17 cellular contexts compared by ENCODE assay signal in the genomic region with DNA sequence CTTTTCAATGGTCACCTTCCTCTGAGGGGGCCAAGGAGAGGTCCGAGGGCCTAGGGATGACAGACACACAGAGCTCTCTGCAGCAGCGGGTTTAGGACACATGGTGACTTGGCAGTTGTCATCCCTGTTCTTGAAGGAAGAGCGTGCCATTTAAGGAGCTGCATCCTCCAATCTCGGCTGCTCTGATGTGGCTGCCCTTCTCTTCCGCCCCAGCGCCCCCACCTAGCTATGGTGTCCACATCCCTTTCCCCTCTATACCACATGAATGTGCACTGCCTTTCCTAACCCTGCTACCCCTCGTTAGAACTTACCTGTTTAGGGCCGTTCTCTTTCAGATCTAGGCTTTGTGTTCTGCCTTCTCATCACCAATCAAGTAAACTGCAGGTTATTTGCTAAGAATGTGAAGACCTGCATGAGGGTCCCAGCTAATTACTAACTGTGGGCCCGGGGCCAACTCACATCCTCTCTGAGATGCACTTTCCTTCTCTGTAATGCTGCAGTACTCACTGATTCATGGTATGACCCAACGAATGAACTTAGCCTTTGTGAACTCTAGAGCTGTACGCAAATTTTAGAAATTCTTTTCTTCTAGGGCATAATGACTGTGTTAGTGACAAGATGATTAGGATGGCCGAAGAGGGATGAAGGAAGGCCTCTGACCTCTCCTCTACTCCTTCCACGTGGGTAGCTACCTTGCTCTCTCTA. TPM values are rescaled to one million over a fixed set of nuclear protein-coding genes. Genes with fewer than 3 reads are reported as not detected.
DNase-seq lines count a peak whose midpoint lies in the region; ATAC-seq lines count a peak whose summit lies in the region.
"Had no signal": no experiment of that assay in that cellular context is flagged by ENCODE, and none has a peak within 500 bp of the region (broad histone marks: within the 10 kb centered on the region; RNA-seq: fewer than 3 reads in every experiment).

No MANE protein-coding gene starts in this region.

- POLR2A ChIA-PET in CD8-positive, alpha-beta memory T cell (lab: Charles Lee) = no interaction called here
- POLR2A ChIA-PET in activated CD8-positive, alpha-beta T cell treated with anti-CD3 and anti-CD28 coated beads, Interleukin-2, amount 10 ng/mL, durations not matched to agents 7 days and 5 days (lab: Charles Lee) = interaction anchor here (1.1 kb wide), 1 partner anchor 39 kb away, joined by 3 read pairs; no protein-coding TSS in a partner anchor

- no peaks in the 10 kb centered on the region for H3K9me3 Mint-ChIP-seq in CD8-positive, alpha-beta memory T cell
- H3K9me3 Mint-ChIP-seq in activated CD8-positive, alpha-beta T cell treated with anti-CD3 and anti-CD28 coated beads, Interleukin-2, amount 10 ng/mL, durations not matched to agents 7 days and 5 days (ENCODE audit: insufficient read depth) = no peaks in the 10 kb centered on the region
- H3K9me3 Mint-ChIP-seq: CD14-positive monocyte had no signal

- peaks cover 0 to 3% (median 0%) of the 10 kb centered on the region in 3 donors for H3K36me3 Mint-ChIP-seq in CD8-positive, alpha-beta memory T cell
- H3K36me3 Mint-ChIP-seq in activated CD8-positive, alpha-beta T cell treated with anti-CD3 and anti-CD28 coated beads, Interleukin-2, amount 10 ng/mL, durations not matched to agents 7 days and 5 days (ENCODE audit: low read depth) = peaks cover 13% of the 10 kb centered on the region
- H3K36me3 Mint-ChIP-seq: CD14-positive monocyte had no signal

- ATAC-seq in activated CD8-positive, alpha-beta T cell treated with anti-CD3 and anti-CD28 coated beads, Interleukin-2, amount 10 ng/mL, durations not matched to agents 7 days and 5 days = peak; percentile 88
- ATAC-seq in GM18858 (IDR thresholded peaks at IDR 0.05; ENCODE audit: unreplicated experiment) (no peak), HG03469 (IDR thresholded peaks at IDR 0.05; ENCODE audit: unreplicated experiment) (no peak)

- H3K4me3 Mint-ChIP-seq in CD8-positive, alpha-beta memory T cell = peak overlapping the region in 5 of 7 donors; percentile 20 to 60 (median 55)
- H3K4me3 Mint-ChIP-seq in activated CD8-positive, alpha-beta T cell treated with anti-CD3 and anti-CD28 coated beads, Interleukin-2, amount 10 ng/mL, durations not matched to agents 7 days and 5 days = peak overlapping the region; percentile 18
- H3K4me3 Mint-ChIP-seq: CD14-positive monocyte had no signal

- H3K36me3 ChIP-seq in CD8-positive, alpha-beta memory T cell (ENCODE audit: insufficient read depth, low read length) = no peaks in the 10 kb centered on the region
- H3K36me3 ChIP-seq: cardiac muscle cell, right atrium auricular region had no signal

- H3K27me3 Mint-ChIP-seq in CD8-positive, alpha-beta memory T cell = peaks cover 0 to 5% of the 10 kb centered on the region in 2 donors
- no peaks in the 10 kb centered on the region for H3K27me3 Mint-ChIP-seq in activated CD8-positive, alpha-beta T cell treated with anti-CD3 and anti-CD28 coated beads, Interleukin-2, amount 10 ng/mL, durations not matched to agents 7 days and 5 days (ENCODE audit: low read depth)

- H3K27me3 ChIP-seq in CD8-positive, alpha-beta memory T cell (ENCODE audit: insufficient read depth, low read length, poor library complexity, severe bottlenecking) = no peaks in the 10 kb centered on the region
- H3K27me3 ChIP-seq: cardiac muscle cell, right atrium auricular region had no signal

- CTCF ChIA-PET in CD8-positive, alpha-beta memory T cell (lab: Charles Lee) = no interaction called here
- CTCF ChIA-PET in activated CD8-positive, alpha-beta T cell treated with anti-CD3 and anti-CD28 coated beads, Interleukin-2, amount 10 ng/mL, durations not matched to agents 7 days and 5 days (lab: Charles Lee) = interaction anchor here (1.3 kb wide), 1 partner anchor 30 kb away, joined by 3 read pairs; no protein-coding TSS in a partner anchor

- H3K27ac Mint-ChIP-seq in CD8-positive, alpha-beta memory T cell = peak overlapping the region in 1 of 8 donors; percentile 59
- H3K27ac Mint-ChIP-seq in activated CD8-positive, alpha-beta T cell treated with anti-CD3 and anti-CD28 coated beads, Interleukin-2, amount 10 ng/mL, durations not matched to agents 7 days and 5 days = peak overlapping the region; percentile 87
- H3K27ac Mint-ChIP-seq: CD14-positive monocyte had no signal

- H3K9me3 ChIP-seq in CD8-positive, alpha-beta memory T cell (ENCODE audit: low read length) = no peaks in the 10 kb centered on the region
- H3K9me3 ChIP-seq: right atrium auricular region had no signal

- peaks cover 25 to 35% (median 32%) of the 10 kb centered on the region in 3 donors for H3K4me1 Mint-ChIP-seq in CD8-positive, alpha-beta memory T cell
- peaks cover 67% of the 10 kb centered on the region for H3K4me1 Mint-ChIP-seq in activated CD8-positive, alpha-beta T cell treated with anti-CD3 and anti-CD28 coated beads, Interleukin-2, amount 10 ng/mL, durations not matched to agents 7 days and 5 days (ENCODE audit: low read depth)
- H3K4me1 Mint-ChIP-seq: CD14-positive monocyte had no signal

- H3K27ac ChIP-seq in CD8-positive, alpha-beta memory T cell (ENCODE audit: low read depth, low read length) = no peak overlapping the region
- H3K27ac ChIP-seq: cardiac muscle cell, right atrium auricular region had no signal

- peak; percentile 19 for DNase-seq in activated CD8-positive, alpha-beta memory T cell treated with anti-CD3 and anti-CD28 coated beads, Interleukin-2, amount 50 U/mL, for 4 hours
- no peak for DNase-seq in activated CD8-positive, alpha-beta memory T cell treated with anti-CD3 and anti-CD28 coated beads for 24 hours
- DNase-seq in CD8-positive, alpha-beta memory T cell = peak; percentile 3 to 71 (median 58)
- DNase-seq in activated CD8-positive, alpha-beta T cell treated with anti-CD3 and anti-CD28 coated beads, Interleukin-2, amount 10 ng/mL, durations not matched to agents 7 days and 5 days = peak; percentile 73
- peak; percentile 12 for DNase-seq in effector CD4-positive, alpha-beta T cell
- no peak for DNase-seq in NCI-H187 treated with DMSO at 0.1 percent for 48 hours (lab: John Stamatoyannopoulos, UW)
- DNase-seq: activated CD4-positive, CD25-positive, alpha-beta regulatory T cell treated with anti-CD3 and anti-CD28 coated beads, Interleukin-2, amount 50 U/mL, for 72 hours; glutamatergic neuron; Kasumi-1; NCI-H1092 treated with DMSO at 0.1 percent for 48 hours; NCI-H526 treated with DMSO at 0.1 percent for 48 hours; SHP77 treated with DMSO at 0.1 percent for 48 hours had no signal

- H3K4me3 ChIP-seq in CD8-positive, alpha-beta memory T cell (ENCODE audit: low read length) = no peak overlapping the region
- H3K4me3 ChIP-seq: cardiac muscle cell, right atrium auricular region had no signal

- peaks cover 21% of the 10 kb centered on the region for H3K4me1 ChIP-seq in CD8-positive, alpha-beta memory T cell (ENCODE audit: insufficient read depth, low read length)
- H3K4me1 ChIP-seq: right atrium auricular region had no signal

RNA-seq across cellular contexts. Expression of gene CHST7, which starts 38.2 kb away (rescaled TPM):
- 1 to 10 TPM; 3.5 to 3.9 TPM for total RNA-seq in CD8-positive, alpha-beta memory T cell
- 8.0 TPM for polyA plus RNA-seq in CD8-positive, alpha-beta memory T cell
- 1 to 10 TPM; 5.4 to 6.5 TPM for total RNA-seq in activated CD8-positive, alpha-beta T cell treated with anti-CD3 and anti-CD28 coated beads, Interleukin-2, amount 10 ng/mL, durations not matched to agents 7 days and 5 days

Comparison
In these comparisons a context has a peak if more than half of its experiments do, and no peak if none do; other contexts are left out.
1. DNase-seq: peak in activated CD8-positive, alpha-beta memory T cell treated with anti-CD3 and anti-CD28 coated beads, Interleukin-2, amount 50 U/mL, for 4 hours (single experiment), CD8-positive, alpha-beta memory T cell (5 of 5), activated CD8-positive, alpha-beta T cell treated with anti-CD3 and anti-CD28 coated beads, Interleukin-2, amount 10 ng/mL, durations not matched to agents 7 days and 5 days (single experiment) and effector CD4-positive, alpha-beta T cell (single experiment); none in activated CD8-positive, alpha-beta memory T cell treated with anti-CD3 and anti-CD28 coated beads for 24 hours (single experiment) and NCI-H187 treated with DMSO at 0.1 percent for 48 hours (single experiment).